Comparison of ENCODE assay signal across 1 cellular context in genomic region chr1:10734900-10735602, GRCh38.
TF ChIP-seq lines count a peak whose summit lies in the region.

No MANE protein-coding gene starts in this region.

TF ChIP-seq in HEK293, 187 proteins besides CTCF, POLR2A, EP300 and RAD21 (continued from another document):
- TF ChIP-seq, protein P1, sequence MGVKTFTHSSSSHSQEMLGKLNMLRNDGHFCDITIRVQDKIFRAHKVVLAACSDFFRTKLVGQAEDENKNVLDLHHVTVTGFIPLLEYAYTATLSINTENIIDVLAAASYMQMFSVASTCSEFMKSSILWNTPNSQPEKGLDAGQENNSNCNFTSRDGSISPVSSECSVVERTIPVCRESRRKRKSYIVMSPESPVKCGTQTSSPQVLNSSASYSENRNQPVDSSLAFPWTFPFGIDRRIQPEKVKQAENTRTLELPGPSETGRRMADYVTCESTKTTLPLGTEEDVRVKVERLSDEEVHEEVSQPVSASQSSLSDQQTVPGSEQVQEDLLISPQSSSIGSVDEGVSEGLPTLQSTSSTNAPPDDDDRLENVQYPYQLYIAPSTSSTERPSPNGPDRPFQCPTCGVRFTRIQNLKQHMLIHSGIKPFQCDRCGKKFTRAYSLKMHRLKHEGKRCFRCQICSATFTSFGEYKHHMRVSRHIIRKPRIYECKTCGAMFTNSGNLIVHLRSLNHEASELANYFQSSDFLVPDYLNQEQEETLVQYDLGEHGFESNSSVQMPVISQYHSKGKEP (tag by site-specific recombination; IDR thresholded peaks at IDR 0.05) = peak; percentile 74
- peak; percentile 76 for TF ChIP-seq PATZ1 (tag by site-specific recombination; IDR thresholded peaks at IDR 0.05)
- no peak for TF ChIP-seq PRDM1 (tag by site-specific recombination; IDR thresholded peaks at IDR 0.05)
- TF ChIP-seq ZNF549 (tag by site-specific recombination; IDR thresholded peaks at IDR 0.05) = no peak
- no peak for TF ChIP-seq ZNF580 (tag by site-specific recombination; IDR thresholded peaks at IDR 0.05)
- no peak for TF ChIP-seq ZNF157 (tag by site-specific recombination; IDR thresholded peaks at IDR 0.05)
- TF ChIP-seq OSR2 (tag by site-specific recombination; IDR thresholded peaks at IDR 0.05) = peak; percentile 20; the same call in 1 of the 2 replicates
- no peak for TF ChIP-seq KLF16 (tag by site-specific recombination; IDR thresholded peaks at IDR 0.05)
- TF ChIP-seq, protein P2, sequence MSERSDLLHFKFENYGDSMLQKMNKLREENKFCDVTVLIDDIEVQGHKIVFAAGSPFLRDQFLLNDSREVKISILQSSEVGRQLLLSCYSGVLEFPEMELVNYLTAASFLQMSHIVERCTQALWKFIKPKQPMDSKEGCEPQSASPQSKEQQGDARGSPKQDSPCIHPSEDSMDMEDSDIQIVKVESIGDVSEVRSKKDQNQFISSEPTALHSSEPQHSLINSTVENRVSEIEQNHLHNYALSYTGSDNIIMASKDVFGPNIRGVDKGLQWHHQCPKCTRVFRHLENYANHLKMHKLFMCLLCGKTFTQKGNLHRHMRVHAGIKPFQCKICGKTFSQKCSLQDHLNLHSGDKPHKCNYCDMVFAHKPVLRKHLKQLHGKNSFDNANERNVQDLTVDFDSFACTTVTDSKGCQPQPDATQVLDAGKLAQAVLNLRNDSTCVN (tag by site-specific recombination; optimal IDR thresholded peaks at IDR 0.05) = no peak
